ENCODE assay signal across 8 cellular contexts in genomic region chr2:27489118-27489497, GRCh38. TPM values are rescaled to one million over a fixed set of nuclear protein-coding genes. Genes with fewer than 3 reads are reported as not detected.
DNase-seq lines count a peak whose midpoint lies in the region; ATAC-seq and TF ChIP-seq lines count a peak whose summit lies in the region.

No MANE protein-coding gene starts in this region.

- ATAC-seq in GM21717 (IDR thresholded peaks at IDR 0.05; ENCODE audit: unreplicated experiment) (peak; percentile 13), GM18517 (IDR thresholded peaks at IDR 0.05; ENCODE audit: unreplicated experiment) (no peak)
- ATAC-seq in effector memory CD8-positive, alpha-beta T cell (replicated peaks) = peak; percentile 14

- H3K36me3 ChIP-seq in muscle layer of colon (ENCODE audit: insufficient read depth, low read length) = peaks cover 12% of the 10 kb centered on the region

- H3K36me3 Mint-ChIP-seq in CD14-positive monocyte = peaks cover 3 to 9% of the 10 kb centered on the region in 2 donors
- peaks cover 10% of the 10 kb centered on the region for H3K36me3 Mint-ChIP-seq in effector memory CD8-positive, alpha-beta T cell (ENCODE audit: insufficient read depth)

- H3K9ac ChIP-seq in muscle layer of colon (ENCODE audit: low read length) = peak overlapping the region; percentile 77

- intact Hi-C loops in CD14-positive monocyte (cut with micrococcal nuclease) = loop anchor here in 1 of 2 donors (2.0 kb wide), 1 partner anchor 174 kb away; the partner anchor contains the start of genes SLC4A1AP and SUPT7L

- peaks cover 0 to 4% (median under 1%) of the 10 kb centered on the region in 7 donors for H3K9me3 Mint-ChIP-seq in CD14-positive monocyte
- H3K9me3 Mint-ChIP-seq in effector memory CD8-positive, alpha-beta T cell = no peaks in the 10 kb centered on the region

- no peak for TF ChIP-seq CTCF in CD14-positive monocyte (IDR thresholded peaks at IDR 0.05)

- H3K9me3 ChIP-seq in muscle layer of colon (ENCODE audit: low read length) = no peaks in the 10 kb centered on the region

- H3K27me3 Mint-ChIP-seq in CD14-positive monocyte (ENCODE audit: low read depth in 3 of 3) = peaks cover 18 to 19% (median 18%) of the 10 kb centered on the region in 3 donors
- peaks cover 10 to 11% of the 10 kb centered on the region in 2 donors for H3K27me3 Mint-ChIP-seq in effector memory CD8-positive, alpha-beta T cell

- DNase-seq in CD14-positive monocyte (ENCODE audit: low spot score) (no peak), RPMI8226 (peak; percentile 11), DMS79 treated with DMSO at 0.1 percent for 48 hours (lab: John Stamatoyannopoulos, UW) (no peak)
- no peak for DNase-seq in effector memory CD8-positive, alpha-beta T cell
- no peak for DNase-seq in NK-92 treated with Interleukin-12 subunit alpha and Interleukin-12 subunit beta, amount 100 ng/mL, for 24 hours (lab: John Stamatoyannopoulos, UW)

- peak overlapping the region; percentile 77 to 93 (median 88) for H3K27ac Mint-ChIP-seq in CD14-positive monocyte
- peak overlapping the region; percentile 95 to 97 for H3K27ac Mint-ChIP-seq in effector memory CD8-positive, alpha-beta T cell

- H3K4me3 ChIP-seq in muscle layer of colon (ENCODE audit: low read depth in 1 of 2, low read length in 2 of 2) = peak overlapping the region; percentile 73 to 99

- H3K4me3 Mint-ChIP-seq in CD14-positive monocyte = peak overlapping the region; percentile 81 to 92
- H3K4me3 Mint-ChIP-seq in effector memory CD8-positive, alpha-beta T cell = peak overlapping the region; percentile 80 to 84

- H3K27ac ChIP-seq in muscle layer of colon (ENCODE audit: low read depth, low read length) = peak overlapping the region; percentile 84

- peaks cover 0 to 3% of the 10 kb centered on the region in 2 donors for H3K27me3 ChIP-seq in muscle layer of colon (ENCODE audit: control insufficient read depth in 1 of 2, insufficient read depth in 2 of 2, low read length in 2 of 2)

- peaks cover 11% of the 10 kb centered on the region for H3K4me1 ChIP-seq in muscle layer of colon (ENCODE audit: insufficient read depth, low read length)

- peaks cover 17% of the 10 kb centered on the region for H3K4me1 Mint-ChIP-seq in CD14-positive monocyte
- peaks cover 4 to 14% of the 10 kb centered on the region in 2 donors for H3K4me1 Mint-ChIP-seq in effector memory CD8-positive, alpha-beta T cell (ENCODE audit: low read depth in 2 of 2)

RNA-seq across cellular contexts. Expression of gene IFT172, which starts 0.4 kb away (rescaled TPM):
- polyA plus RNA-seq in CD14-positive monocyte = 1 to 10 TPM; 1.7 to 3.6 TPM

RNA-seq across cellular contexts. Expression of gene FNDC4, which starts 5.9 kb away (rescaled TPM):
- polyA plus RNA-seq in CD14-positive monocyte = not detected

RNA-seq across cellular contexts. Expression of gene GCKR, which starts 7.5 kb away (rescaled TPM):
- not detected for polyA plus RNA-seq in CD14-positive monocyte

RNA-seq across cellular contexts. Expression of gene KRTCAP3, which starts 46.9 kb away (rescaled TPM):
- not detected for polyA plus RNA-seq in CD14-positive monocyte
